11 cellular contexts compared by ENCODE assay signal in genomic region chr1:156524985-156525590, GRCh38. TPM values are rescaled to one million over a fixed set of nuclear protein-coding genes. Genes with fewer than 3 reads are reported as not detected.
A peak's percentile ranks its signal among the peaks of the same experiment; 100 is the strongest.
DNase-seq lines count a peak whose midpoint lies in the region; ATAC-seq and TF ChIP-seq lines count a peak whose summit lies in the region.
"Had no signal": no experiment of that assay in that cellular context is flagged by ENCODE, and none has a peak within 500 bp of the region (broad histone marks: within the 10 kb centered on the region; RNA-seq: fewer than 3 reads in every experiment).

No MANE protein-coding gene starts in this region.

- peaks cover 44% of the 10 kb centered on the region for H3K4me1 Mint-ChIP-seq in CD8-positive, alpha-beta T cell (ENCODE audit: low read depth)
- peaks cover 22% of the 10 kb centered on the region for H3K4me1 Mint-ChIP-seq in GM23338
- peaks cover 30% of the 10 kb centered on the region for H3K4me1 Mint-ChIP-seq in T-helper 17 cell
- peaks cover 34 to 43% (median 36%) of the 10 kb centered on the region in 7 donors for H3K4me1 Mint-ChIP-seq in naive thymus-derived CD4-positive, alpha-beta T cell

- peak; percentile 5 for ATAC-seq in CD8-positive, alpha-beta T cell
- ATAC-seq in GM23338: no peak
- ATAC-seq in T-helper 17 cell: peak; percentile 8
- peak; percentile 19 for ATAC-seq in naive thymus-derived CD4-positive, alpha-beta T cell
- no peak for ATAC-seq in HG03571 (IDR thresholded peaks at IDR 0.05; ENCODE audit: unreplicated experiment)

- no peak overlapping the region for H2AFZ ChIP-seq in GM23338

- H3K9me3 Mint-ChIP-seq in CD8-positive, alpha-beta T cell: no peaks in the 10 kb centered on the region
- no peaks in the 10 kb centered on the region for H3K9me3 Mint-ChIP-seq in GM23338
- no peaks in the 10 kb centered on the region for H3K9me3 Mint-ChIP-seq in naive thymus-derived CD4-positive, alpha-beta T cell

- no peak for TF ChIP-seq CTCF in CD8-positive, alpha-beta T cell (IDR thresholded peaks at IDR 0.05)
- TF ChIP-seq CTCF in GM23338 (conservative IDR thresholded peaks at IDR 0.05; ENCODE audit: low read depth in 2 of 2) (no peak), BE2C (IDR thresholded peaks at IDR 0.05; ENCODE audit: low read depth, low read length) (no peak)

- H4K20me1 ChIP-seq in GM23338 (replicated peaks; ENCODE audit: insufficient read depth): no peaks in the 10 kb centered on the region; the same call in 1 of the 2 replicates

- peak overlapping the region; percentile 63 for H3K27ac Mint-ChIP-seq in CD8-positive, alpha-beta T cell
- H3K27ac Mint-ChIP-seq in GM23338: peak overlapping the region; percentile 57
- H3K27ac Mint-ChIP-seq in T-helper 17 cell: peak overlapping the region; percentile 65
- peak overlapping the region in 6 of 9 donors; percentile 4 to 59 (median 30) for H3K27ac Mint-ChIP-seq in naive thymus-derived CD4-positive, alpha-beta T cell

- intact Hi-C loops in CD8-positive, alpha-beta T cell (cut with DNase I, micrococcal nuclease): loop anchor here (5.0 kb wide), 2 partner anchors 33 to 43 kb away; no protein-coding TSS in a partner anchor
- intact Hi-C loops in naive thymus-derived CD4-positive, alpha-beta T cell (cut with micrococcal nuclease): loop anchor here (5.0 kb wide), 2 partner anchors 38 to 43 kb away; no protein-coding TSS in a partner anchor

- CTCF ChIA-PET in CD8-positive, alpha-beta T cell (lab: Charles Lee): interaction anchor here (1.0 to 6.2 kb wide), 8 partner anchors 24 to 201 kb away, joined by 3 to 37 read pairs (median 4); partner anchors contain the start of gene MEF2D
- CTCF ChIA-PET in naive thymus-derived CD4-positive, alpha-beta T cell (lab: Charles Lee): interaction anchor here (0.7 to 1.9 kb wide), 7 partner anchors 10 to 63 kb away, joined by 3 to 5 read pairs (median 3); partner anchors contain the start of gene MEF2D

- POLR2A ChIA-PET in CD8-positive, alpha-beta T cell (lab: Charles Lee): interaction anchor here (1.2 to 2.8 kb wide), 6 partner anchors 11 to 57 kb away, joined by 3 to 18 read pairs (median 6); partner anchors contain the start of gene MEF2D
- POLR2A ChIA-PET in naive thymus-derived CD4-positive, alpha-beta T cell (lab: Charles Lee): interaction anchor here (0.9 to 3.3 kb wide), 9 partner anchors 11 to 68 kb away, joined by 3 to 32 read pairs (median 4); partner anchors contain the start of genes MEF2D and NAXE

- H3K27me3 Mint-ChIP-seq in CD8-positive, alpha-beta T cell (ENCODE audit: low read depth): no peaks in the 10 kb centered on the region
- H3K27me3 Mint-ChIP-seq in GM23338 (ENCODE audit: insufficient read depth, low read depth, poor library complexity): peaks cover 6% of the 10 kb centered on the region
- H3K27me3 Mint-ChIP-seq in T-helper 17 cell: peaks cover 5% of the 10 kb centered on the region
- H3K27me3 Mint-ChIP-seq in naive thymus-derived CD4-positive, alpha-beta T cell: no peaks in the 10 kb centered on the region

- DNase-seq in CD8-positive, alpha-beta T cell: no peak
- DNase-seq in GM23338 (ENCODE audit: low spot score) (no peak), T-helper 17 cell (no peak), NCI-H2196 (lab: John Stamatoyannopoulos, UW; ENCODE audit: unreplicated experiment) (no peak), BE2C (no peak), HuH-7 (ENCODE audit: low spot score) (no peak)
- no peak for DNase-seq in naive thymus-derived CD4-positive, alpha-beta T cell
- DNase-seq: amygdala, NCI-H774 had no signal

- H3K36me3 Mint-ChIP-seq in CD8-positive, alpha-beta T cell: no peaks in the 10 kb centered on the region
- H3K36me3 Mint-ChIP-seq in GM23338 (ENCODE audit: low read depth): peaks cover 29% of the 10 kb centered on the region
- H3K36me3 Mint-ChIP-seq in T-helper 17 cell (ENCODE audit: low read depth): no peaks in the 10 kb centered on the region
- H3K36me3 Mint-ChIP-seq in naive thymus-derived CD4-positive, alpha-beta T cell: peaks cover 0 to 12% (median 0%) of the 10 kb centered on the region in 5 donors

- no peak overlapping the region for H3K4me2 ChIP-seq in GM23338

- H3K27ac ChIP-seq in CD8-positive, alpha-beta T cell (ENCODE audit: low read depth, low read length): no peak overlapping the region
- H3K27ac ChIP-seq in GM23338 (ENCODE audit: low read depth): peak overlapping the region; percentile 15
- no peak overlapping the region for H3K27ac ChIP-seq in naive thymus-derived CD4-positive, alpha-beta T cell (ENCODE audit: low read depth, low read length)

- H3K4me3 ChIP-seq in CD8-positive, alpha-beta T cell (ENCODE audit: low read depth, low read length): no peak overlapping the region
- no peak overlapping the region for H3K4me3 ChIP-seq in GM23338
- no peak overlapping the region for H3K4me3 ChIP-seq in naive thymus-derived CD4-positive, alpha-beta T cell (ENCODE audit: low read length)
- no peak overlapping the region for H3K4me3 ChIP-seq in BE2C (ENCODE audit: low read depth, low read length)

- no peaks in the 10 kb centered on the region for H3K9me2 ChIP-seq in GM23338 (ENCODE audit: insufficient read depth)

- H3K27me3 ChIP-seq in CD8-positive, alpha-beta T cell (ENCODE audit: insufficient read depth, low read length): no peaks in the 10 kb centered on the region
- H3K27me3 ChIP-seq in GM23338 (ENCODE audit: insufficient read depth): no peaks in the 10 kb centered on the region
- no peaks in the 10 kb centered on the region for H3K27me3 ChIP-seq in naive thymus-derived CD4-positive, alpha-beta T cell (ENCODE audit: control insufficient read depth in 2 of 2, insufficient read depth in 2 of 2, low read length in 2 of 2)
- H3K27me3 ChIP-seq in BE2C: no peaks in the 10 kb centered on the region

- no peaks in the 10 kb centered on the region for H3K36me3 ChIP-seq in CD8-positive, alpha-beta T cell (ENCODE audit: insufficient read depth, low read length)
- H3K36me3 ChIP-seq in GM23338 (ENCODE audit: insufficient read depth) (no peaks in the 10 kb centered on the region), BE2C (peaks cover 13% of the 10 kb centered on the region)
- H3K36me3 ChIP-seq in naive thymus-derived CD4-positive, alpha-beta T cell (ENCODE audit: control insufficient read depth in 2 of 3, insufficient read depth in 3 of 3, low read length in 3 of 3): no peaks in the 10 kb centered on the region

- H3K79me2 ChIP-seq in GM23338 (replicated peaks; ENCODE audit: insufficient read depth): no peaks in the 10 kb centered on the region

- H3K4me1 ChIP-seq in CD8-positive, alpha-beta T cell (ENCODE audit: insufficient read depth, low read length): peaks cover 41% of the 10 kb centered on the region
- H3K4me1 ChIP-seq in GM23338 (ENCODE audit: insufficient read depth) (peaks cover 19% of the 10 kb centered on the region; the same call in 1 of the 2 replicates), BE2C (peaks cover 6% of the 10 kb centered on the region)
- peaks cover 23 to 31% of the 10 kb centered on the region in 2 donors for H3K4me1 ChIP-seq in naive thymus-derived CD4-positive, alpha-beta T cell (ENCODE audit: control insufficient read depth in 2 of 2, insufficient read depth in 2 of 2, low read length in 2 of 2)

- no peaks in the 10 kb centered on the region for H3F3A ChIP-seq in GM23338 (replicated peaks; ENCODE audit: low read depth)

- peak overlapping the region; percentile 40 for H3K4me3 Mint-ChIP-seq in CD8-positive, alpha-beta T cell
- H3K4me3 Mint-ChIP-seq in GM23338: no peak overlapping the region; the same call in 2 of the 3 replicates
- peak overlapping the region; percentile 16 for H3K4me3 Mint-ChIP-seq in T-helper 17 cell
- H3K4me3 Mint-ChIP-seq in naive thymus-derived CD4-positive, alpha-beta T cell: peak overlapping the region; percentile 31 to 71 (median 59)

- no peaks in the 10 kb centered on the region for H3K9me3 ChIP-seq in CD8-positive, alpha-beta T cell (ENCODE audit: low read length)
- H3K9me3 ChIP-seq in T-helper 17 cell (ENCODE audit: control insufficient read depth, low read length, poor library complexity, severe bottlenecking) (no peaks in the 10 kb centered on the region), BE2C (no peaks in the 10 kb centered on the region)
- H3K9me3 ChIP-seq in naive thymus-derived CD4-positive, alpha-beta T cell (ENCODE audit: control insufficient read depth in 2 of 3, low read length in 3 of 3): no peaks in the 10 kb centered on the region

TF ChIP-seq in GM23338, 12 proteins besides CTCF, POLR2A, EP300 and RAD21 (continues in another document):
- no peak for TF ChIP-seq ZNF331 (CRISPR knock-in tag; IDR thresholded peaks at IDR 0.05; ENCODE audit: low read depth)

RNA-seq across cellular contexts. Expression of gene MEF2D, which starts 24.5 kb away (rescaled TPM):
- 100 to 1,000 TPM; 227 to 230 TPM for total RNA-seq in CD8-positive, alpha-beta T cell
- 9.7 and 15.5 TPM in 2 replicates for total RNA-seq in GM23338 (2014; rRNA removed; shearing (Covaris generic))
- 10.4 and 10.6 TPM in 2 replicates for polyA plus RNA-seq in GM23338 (2016; fragmentation: Nextera tagmentation; extraction: Ambion mirVana)
- total RNA-seq in T-helper 17 cell: 100 to 1,000 TPM; 142 to 157 TPM
- total RNA-seq in naive thymus-derived CD4-positive, alpha-beta T cell: 100 to 1,000 TPM in 2 of 5 experiments, 10 to 100 TPM in 3; 48.1 to 190 (median 67.7) TPM
- polyA plus RNA-seq in naive thymus-derived CD4-positive, alpha-beta T cell: 10 to 100 TPM in 1 of 2 donors, 1 to 10 TPM in 1; 4.5 to 10.0 TPM
- 55.3 TPM for polyA plus RNA-seq in BE2C (2012; ENCODE audit: insufficient read depth, insufficient read length, low read depth)

RNA-seq across cellular contexts. Expression of gene IQGAP3, which starts 47.3 kb away (rescaled TPM):
- under 1 TPM in 1 of 2 experiments, not detected in 1; 0.05 TPM for total RNA-seq in CD8-positive, alpha-beta T cell
- total RNA-seq in GM23338 (2014; rRNA removed; shearing (Covaris generic)): 25.7 and 31.8 TPM in 2 replicates
- polyA plus RNA-seq in GM23338 (2016; fragmentation: Nextera tagmentation; extraction: Ambion mirVana): 11.9 and 12.8 TPM in 2 replicates
- not detected for total RNA-seq in T-helper 17 cell
- total RNA-seq in naive thymus-derived CD4-positive, alpha-beta T cell: 10 to 100 TPM in 1 of 5 experiments, under 1 TPM in 1, not detected in 3; 0.24 to 14.4 TPM
- not detected for polyA plus RNA-seq in naive thymus-derived CD4-positive, alpha-beta T cell
- 2.5 TPM for polyA plus RNA-seq in BE2C (2012; ENCODE audit: insufficient read depth, insufficient read length, low read depth)

RNA-seq across cellular contexts. Expression of gene TTC24, which starts 54.4 kb away (rescaled TPM):
- 10 to 100 TPM; 21.3 to 21.5 TPM for total RNA-seq in CD8-positive, alpha-beta T cell
- total RNA-seq in GM23338 (2014; rRNA removed; shearing (Covaris generic)): not detected in 2 replicates
- not detected in 2 replicates for polyA plus RNA-seq in GM23338 (2016; fragmentation: Nextera tagmentation; extraction: Ambion mirVana)
- total RNA-seq in T-helper 17 cell: under 1 TPM in 1 of 2 donors, not detected in 1; 0.94 TPM
- 10 to 100 TPM in 1 of 5 experiments, 1 to 10 TPM in 4; 2.8 to 10.2 (median 7.4) TPM for total RNA-seq in naive thymus-derived CD4-positive, alpha-beta T cell
- polyA plus RNA-seq in naive thymus-derived CD4-positive, alpha-beta T cell: 1 to 10 TPM in 1 of 2 donors, under 1 TPM in 1; 0.97 to 1.5 TPM
- polyA plus RNA-seq in BE2C (2012; ENCODE audit: insufficient read depth, insufficient read length, low read depth): not detected
- total RNA-seq: omental fat pad had no signal

Comparison
In these comparisons a context has a peak if more than half of its experiments do, and no peak if none do; other contexts are left out.
1. ATAC-seq: peak in CD8-positive, alpha-beta T cell (single experiment), T-helper 17 cell (single experiment) and naive thymus-derived CD4-positive, alpha-beta T cell (single experiment); none in GM23338 (single experiment) and HG03571 (single experiment).
2. Peak in every context shown above with its lines, with median percentiles within 50 percentile points of each other: H3K27ac Mint-ChIP-seq.